1 cellular context compared by ENCODE assay signal in the genomic region with DNA sequence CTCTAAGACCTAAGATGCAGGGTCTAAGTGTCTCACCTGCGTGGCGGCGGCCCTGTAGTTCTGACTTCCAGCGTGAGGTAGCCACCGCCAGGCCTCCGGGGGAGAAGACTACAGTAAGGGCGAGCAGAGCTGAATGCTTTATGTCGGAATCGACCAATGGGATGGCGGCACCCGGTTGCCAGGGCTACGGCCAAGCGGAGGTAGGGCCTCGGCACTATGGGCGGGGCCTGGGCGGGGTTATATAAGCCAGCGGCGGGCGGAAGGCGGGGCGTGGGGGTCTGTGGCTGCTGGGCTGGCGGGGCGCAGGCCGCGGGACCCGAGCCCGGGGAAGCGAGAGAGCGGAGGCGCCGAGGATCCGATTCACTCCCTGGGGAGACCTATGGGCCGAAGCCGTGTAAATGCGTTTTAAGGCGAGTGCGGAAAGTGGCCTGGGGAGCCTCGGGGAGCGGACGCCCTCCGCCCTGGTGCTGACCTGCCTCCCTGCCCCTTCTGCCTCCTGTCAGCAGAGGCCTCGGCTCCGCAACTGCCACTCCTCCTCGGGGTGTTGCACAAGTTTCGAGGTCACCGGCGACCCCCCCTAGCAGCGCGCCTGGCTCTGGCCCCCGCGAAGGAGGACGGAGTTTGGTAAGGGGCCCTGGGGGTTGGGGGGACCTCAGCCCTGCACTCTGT.
A peak's percentile ranks its signal among the peaks of the same experiment; 100 is the strongest.
TF ChIP-seq lines count a peak whose summit lies in the region.

A gene (plus strand): TSS at position 269 of the 669 bp plus-strand sequence. CDS start 1,097 bp downstream, outside the sequence.

TF ChIP-seq in K562, 482 proteins besides CTCF, POLR2A, EP300 and RAD21 (continued from another document):
- no peak for TF ChIP-seq ZNF668 (CRISPR knock-in tag; IDR thresholded peaks at IDR 0.05)
- no peak for TF ChIP-seq JUN (IDR thresholded peaks at IDR 0.05; ENCODE audit: borderline replicate concordance, low read depth, low read length)
- TF ChIP-seq JUN (CRISPR knock-in tag; IDR thresholded peaks at IDR 0.05; ENCODE audit: borderline replicate concordance) = no peak
- TF ChIP-seq ZNF584 (CRISPR knock-in tag; IDR thresholded peaks at IDR 0.05; ENCODE audit: low read depth) = no peak
- TF ChIP-seq ERF (CRISPR knock-in tag; IDR thresholded peaks at IDR 0.05) = no peak
- peak; percentile 23; the same call in 1 of the 2 replicates for TF ChIP-seq CREM (IDR thresholded peaks at IDR 0.05; ENCODE audit: low read depth)
- TF ChIP-seq, protein P1, sequence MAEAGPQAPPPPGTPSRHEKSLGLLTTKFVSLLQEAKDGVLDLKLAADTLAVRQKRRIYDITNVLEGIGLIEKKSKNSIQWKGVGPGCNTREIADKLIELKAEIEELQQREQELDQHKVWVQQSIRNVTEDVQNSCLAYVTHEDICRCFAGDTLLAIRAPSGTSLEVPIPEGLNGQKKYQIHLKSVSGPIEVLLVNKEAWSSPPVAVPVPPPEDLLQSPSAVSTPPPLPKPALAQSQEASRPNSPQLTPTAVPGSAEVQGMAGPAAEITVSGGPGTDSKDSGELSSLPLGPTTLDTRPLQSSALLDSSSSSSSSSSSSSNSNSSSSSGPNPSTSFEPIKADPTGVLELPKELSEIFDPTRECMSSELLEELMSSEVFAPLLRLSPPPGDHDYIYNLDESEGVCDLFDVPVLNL (CRISPR knock-in tag; IDR thresholded peaks at IDR 0.05; ENCODE audit: low read depth) = no peak
- no peak for TF ChIP-seq HLTF (IDR thresholded peaks at IDR 0.05)
- no peak for TF ChIP-seq ZNF445 (CRISPR knock-in tag; IDR thresholded peaks at IDR 0.05; ENCODE audit: low read depth)
- no peak for TF ChIP-seq HDAC2 (IDR thresholded peaks at IDR 0.05)
- TF ChIP-seq RBFOX2 (IDR thresholded peaks at IDR 0.05; ENCODE audit: low read depth, low read length) = peak; percentile 64
- TF ChIP-seq FOXK2 (conservative IDR thresholded peaks at IDR 0.05 in 1 of 2, IDR thresholded peaks at IDR 0.05 in 1 of 2; ENCODE audit: low read depth in 2 of 2) = no peak
- TF ChIP-seq ZFPM2 (CRISPR knock-in tag; IDR thresholded peaks at IDR 0.05) = no peak
- peak; percentile 96 for TF ChIP-seq MTA3 (IDR thresholded peaks at IDR 0.05; ENCODE audit: borderline replicate concordance)
- no peak for TF ChIP-seq ZKSCAN3 (CRISPR knock-in tag; IDR thresholded peaks at IDR 0.05)
- no peak for TF ChIP-seq MTF1 (CRISPR knock-in tag; IDR thresholded peaks at IDR 0.05; ENCODE audit: borderline replicate concordance)
- TF ChIP-seq, protein P2, sequence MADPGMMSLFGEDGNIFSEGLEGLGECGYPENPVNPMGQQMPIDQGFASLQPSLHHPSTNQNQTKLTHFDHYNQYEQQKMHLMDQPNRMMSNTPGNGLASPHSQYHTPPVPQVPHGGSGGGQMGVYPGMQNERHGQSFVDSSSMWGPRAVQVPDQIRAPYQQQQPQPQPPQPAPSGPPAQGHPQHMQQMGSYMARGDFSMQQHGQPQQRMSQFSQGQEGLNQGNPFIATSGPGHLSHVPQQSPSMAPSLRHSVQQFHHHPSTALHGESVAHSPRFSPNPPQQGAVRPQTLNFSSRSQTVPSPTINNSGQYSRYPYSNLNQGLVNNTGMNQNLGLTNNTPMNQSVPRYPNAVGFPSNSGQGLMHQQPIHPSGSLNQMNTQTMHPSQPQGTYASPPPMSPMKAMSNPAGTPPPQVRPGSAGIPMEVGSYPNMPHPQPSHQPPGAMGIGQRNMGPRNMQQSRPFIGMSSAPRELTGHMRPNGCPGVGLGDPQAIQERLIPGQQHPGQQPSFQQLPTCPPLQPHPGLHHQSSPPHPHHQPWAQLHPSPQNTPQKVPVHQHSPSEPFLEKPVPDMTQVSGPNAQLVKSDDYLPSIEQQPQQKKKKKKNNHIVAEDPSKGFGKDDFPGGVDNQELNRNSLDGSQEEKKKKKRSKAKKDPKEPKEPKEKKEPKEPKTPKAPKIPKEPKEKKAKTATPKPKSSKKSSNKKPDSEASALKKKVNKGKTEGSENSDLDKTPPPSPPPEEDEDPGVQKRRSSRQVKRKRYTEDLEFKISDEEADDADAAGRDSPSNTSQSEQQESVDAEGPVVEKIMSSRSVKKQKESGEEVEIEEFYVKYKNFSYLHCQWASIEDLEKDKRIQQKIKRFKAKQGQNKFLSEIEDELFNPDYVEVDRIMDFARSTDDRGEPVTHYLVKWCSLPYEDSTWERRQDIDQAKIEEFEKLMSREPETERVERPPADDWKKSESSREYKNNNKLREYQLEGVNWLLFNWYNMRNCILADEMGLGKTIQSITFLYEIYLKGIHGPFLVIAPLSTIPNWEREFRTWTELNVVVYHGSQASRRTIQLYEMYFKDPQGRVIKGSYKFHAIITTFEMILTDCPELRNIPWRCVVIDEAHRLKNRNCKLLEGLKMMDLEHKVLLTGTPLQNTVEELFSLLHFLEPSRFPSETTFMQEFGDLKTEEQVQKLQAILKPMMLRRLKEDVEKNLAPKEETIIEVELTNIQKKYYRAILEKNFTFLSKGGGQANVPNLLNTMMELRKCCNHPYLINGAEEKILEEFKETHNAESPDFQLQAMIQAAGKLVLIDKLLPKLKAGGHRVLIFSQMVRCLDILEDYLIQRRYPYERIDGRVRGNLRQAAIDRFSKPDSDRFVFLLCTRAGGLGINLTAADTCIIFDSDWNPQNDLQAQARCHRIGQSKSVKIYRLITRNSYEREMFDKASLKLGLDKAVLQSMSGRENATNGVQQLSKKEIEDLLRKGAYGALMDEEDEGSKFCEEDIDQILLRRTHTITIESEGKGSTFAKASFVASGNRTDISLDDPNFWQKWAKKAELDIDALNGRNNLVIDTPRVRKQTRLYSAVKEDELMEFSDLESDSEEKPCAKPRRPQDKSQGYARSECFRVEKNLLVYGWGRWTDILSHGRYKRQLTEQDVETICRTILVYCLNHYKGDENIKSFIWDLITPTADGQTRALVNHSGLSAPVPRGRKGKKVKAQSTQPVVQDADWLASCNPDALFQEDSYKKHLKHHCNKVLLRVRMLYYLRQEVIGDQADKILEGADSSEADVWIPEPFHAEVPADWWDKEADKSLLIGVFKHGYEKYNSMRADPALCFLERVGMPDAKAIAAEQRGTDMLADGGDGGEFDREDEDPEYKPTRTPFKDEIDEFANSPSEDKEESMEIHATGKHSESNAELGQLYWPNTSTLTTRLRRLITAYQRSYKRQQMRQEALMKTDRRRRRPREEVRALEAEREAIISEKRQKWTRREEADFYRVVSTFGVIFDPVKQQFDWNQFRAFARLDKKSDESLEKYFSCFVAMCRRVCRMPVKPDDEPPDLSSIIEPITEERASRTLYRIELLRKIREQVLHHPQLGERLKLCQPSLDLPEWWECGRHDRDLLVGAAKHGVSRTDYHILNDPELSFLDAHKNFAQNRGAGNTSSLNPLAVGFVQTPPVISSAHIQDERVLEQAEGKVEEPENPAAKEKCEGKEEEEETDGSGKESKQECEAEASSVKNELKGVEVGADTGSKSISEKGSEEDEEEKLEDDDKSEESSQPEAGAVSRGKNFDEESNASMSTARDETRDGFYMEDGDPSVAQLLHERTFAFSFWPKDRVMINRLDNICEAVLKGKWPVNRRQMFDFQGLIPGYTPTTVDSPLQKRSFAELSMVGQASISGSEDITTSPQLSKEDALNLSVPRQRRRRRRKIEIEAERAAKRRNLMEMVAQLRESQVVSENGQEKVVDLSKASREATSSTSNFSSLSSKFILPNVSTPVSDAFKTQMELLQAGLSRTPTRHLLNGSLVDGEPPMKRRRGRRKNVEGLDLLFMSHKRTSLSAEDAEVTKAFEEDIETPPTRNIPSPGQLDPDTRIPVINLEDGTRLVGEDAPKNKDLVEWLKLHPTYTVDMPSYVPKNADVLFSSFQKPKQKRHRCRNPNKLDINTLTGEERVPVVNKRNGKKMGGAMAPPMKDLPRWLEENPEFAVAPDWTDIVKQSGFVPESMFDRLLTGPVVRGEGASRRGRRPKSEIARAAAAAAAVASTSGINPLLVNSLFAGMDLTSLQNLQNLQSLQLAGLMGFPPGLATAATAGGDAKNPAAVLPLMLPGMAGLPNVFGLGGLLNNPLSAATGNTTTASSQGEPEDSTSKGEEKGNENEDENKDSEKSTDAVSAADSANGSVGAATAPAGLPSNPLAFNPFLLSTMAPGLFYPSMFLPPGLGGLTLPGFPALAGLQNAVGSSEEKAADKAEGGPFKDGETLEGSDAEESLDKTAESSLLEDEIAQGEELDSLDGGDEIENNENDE (IDR thresholded peaks at IDR 0.05; ENCODE audit: low read depth, low read length) = no peak
- TF ChIP-seq, protein P3, sequence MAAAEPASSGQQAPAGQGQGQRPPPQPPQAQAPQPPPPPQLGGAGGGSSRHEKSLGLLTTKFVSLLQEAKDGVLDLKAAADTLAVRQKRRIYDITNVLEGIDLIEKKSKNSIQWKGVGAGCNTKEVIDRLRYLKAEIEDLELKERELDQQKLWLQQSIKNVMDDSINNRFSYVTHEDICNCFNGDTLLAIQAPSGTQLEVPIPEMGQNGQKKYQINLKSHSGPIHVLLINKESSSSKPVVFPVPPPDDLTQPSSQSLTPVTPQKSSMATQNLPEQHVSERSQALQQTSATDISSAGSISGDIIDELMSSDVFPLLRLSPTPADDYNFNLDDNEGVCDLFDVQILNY (CRISPR knock-in tag; IDR thresholded peaks at IDR 0.05) = no peak
- peak; percentile 78 for TF ChIP-seq NEUROD1 (IDR thresholded peaks at IDR 0.05; ENCODE audit: borderline replicate concordance, low read depth, low read length, partially characterized antibody)
- TF ChIP-seq ZNF561 (CRISPR knock-in tag; conservative IDR thresholded peaks at IDR 0.05) = no peak
- TF ChIP-seq ESRRB (CRISPR knock-in tag; IDR thresholded peaks at IDR 0.05; ENCODE audit: borderline replicate concordance) = no peak
- TF ChIP-seq CBFB (CRISPR knock-in tag; IDR thresholded peaks at IDR 0.05) = no peak
- TF ChIP-seq, protein P4, sequence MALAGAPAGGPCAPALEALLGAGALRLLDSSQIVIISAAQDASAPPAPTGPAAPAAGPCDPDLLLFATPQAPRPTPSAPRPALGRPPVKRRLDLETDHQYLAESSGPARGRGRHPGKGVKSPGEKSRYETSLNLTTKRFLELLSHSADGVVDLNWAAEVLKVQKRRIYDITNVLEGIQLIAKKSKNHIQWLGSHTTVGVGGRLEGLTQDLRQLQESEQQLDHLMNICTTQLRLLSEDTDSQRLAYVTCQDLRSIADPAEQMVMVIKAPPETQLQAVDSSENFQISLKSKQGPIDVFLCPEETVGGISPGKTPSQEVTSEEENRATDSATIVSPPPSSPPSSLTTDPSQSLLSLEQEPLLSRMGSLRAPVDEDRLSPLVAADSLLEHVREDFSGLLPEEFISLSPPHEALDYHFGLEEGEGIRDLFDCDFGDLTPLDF (CRISPR knock-in tag; IDR thresholded peaks at IDR 0.05) = no peak
- no peak for TF ChIP-seq SMAD4 (CRISPR knock-in tag; conservative IDR thresholded peaks at IDR 0.05)
- no peak for TF ChIP-seq BRD4 (IDR thresholded peaks at IDR 0.05)
- TF ChIP-seq, protein P5, sequence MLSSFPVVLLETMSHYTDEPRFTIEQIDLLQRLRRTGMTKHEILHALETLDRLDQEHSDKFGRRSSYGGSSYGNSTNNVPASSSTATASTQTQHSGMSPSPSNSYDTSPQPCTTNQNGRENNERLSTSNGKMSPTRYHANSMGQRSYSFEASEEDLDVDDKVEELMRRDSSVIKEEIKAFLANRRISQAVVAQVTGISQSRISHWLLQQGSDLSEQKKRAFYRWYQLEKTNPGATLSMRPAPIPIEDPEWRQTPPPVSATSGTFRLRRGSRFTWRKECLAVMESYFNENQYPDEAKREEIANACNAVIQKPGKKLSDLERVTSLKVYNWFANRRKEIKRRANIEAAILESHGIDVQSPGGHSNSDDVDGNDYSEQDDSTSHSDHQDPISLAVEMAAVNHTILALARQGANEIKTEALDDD (IDR thresholded peaks at IDR 0.05) = no peak
- TF ChIP-seq, protein P6, sequence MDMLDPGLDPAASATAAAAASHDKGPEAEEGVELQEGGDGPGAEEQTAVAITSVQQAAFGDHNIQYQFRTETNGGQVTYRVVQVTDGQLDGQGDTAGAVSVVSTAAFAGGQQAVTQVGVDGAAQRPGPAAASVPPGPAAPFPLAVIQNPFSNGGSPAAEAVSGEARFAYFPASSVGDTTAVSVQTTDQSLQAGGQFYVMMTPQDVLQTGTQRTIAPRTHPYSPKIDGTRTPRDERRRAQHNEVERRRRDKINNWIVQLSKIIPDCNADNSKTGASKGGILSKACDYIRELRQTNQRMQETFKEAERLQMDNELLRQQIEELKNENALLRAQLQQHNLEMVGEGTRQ (CRISPR knock-in tag; IDR thresholded peaks at IDR 0.05) = no peak
- no peak for TF ChIP-seq TEAD2 (tag; IDR thresholded peaks at IDR 0.05)
